9 cellular contexts compared by ENCODE assay signal in the genomic region with DNA sequence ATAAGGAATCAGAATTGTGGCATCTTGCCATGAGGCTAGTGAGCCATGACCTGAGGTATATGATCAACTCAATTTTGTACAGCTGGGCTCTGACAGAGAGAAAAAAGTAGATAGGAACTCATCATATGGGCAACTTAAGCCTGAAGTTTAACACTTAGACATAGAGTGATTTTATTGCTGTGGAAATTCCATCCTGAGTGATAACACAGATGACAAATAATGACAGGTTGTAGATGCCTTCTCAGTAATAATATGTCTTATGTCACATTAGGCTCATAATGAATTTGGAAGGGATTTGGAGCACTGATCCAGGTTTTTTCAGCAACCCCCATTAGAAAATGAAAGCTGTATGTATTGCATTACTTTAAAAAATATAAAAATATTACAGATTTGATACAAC.
"Had no signal": no experiment of that assay in that cellular context is flagged by ENCODE, and none has a peak within 500 bp of the region (broad histone marks: within the 10 kb centered on the region; RNA-seq: fewer than 3 reads in every experiment).

No MANE protein-coding gene starts in this region.

- H3K4me3 ChIP-seq: GM23248, GM23338, HAP-1 had no signal

- H3K9me3 ChIP-seq: HAP-1 had no signal

- ATAC-seq: GM23338, HCT116 had no signal

- H3K4me2 ChIP-seq: GM23338 had no signal

- H3K27ac ChIP-seq: GM23248 had no signal

- H3K36me3 ChIP-seq: HAP-1 had no signal

- H2AFZ ChIP-seq: GM23248, GM23338 had no signal

- DNase-seq: GM23248, GOT3, H7, H9, HCEC 1CT, HFFc6 had no signal

- H3K9ac ChIP-seq: GM23248 had no signal
